In genomic region chr11:113475160-113475761, GRCh38 we compare ENCODE assay signal across 12 cellular contexts. TPM values are rescaled to one million over a fixed set of nuclear protein-coding genes. Genes with fewer than 3 reads are reported as not detected.
DNase-seq lines count a peak whose midpoint lies in the region; ATAC-seq and TF ChIP-seq lines count a peak whose summit lies in the region.
"Had no signal": no experiment of that assay in that cellular context is flagged by ENCODE, and none has a peak within 500 bp of the region (broad histone marks: within the 10 kb centered on the region; RNA-seq: fewer than 3 reads in every experiment).

DRD2 (minus strand) TSS chr11:113475398; CDS start chr11:113424651, 50,747 bp downstream.

- H3K4me3 Mint-ChIP-seq in activated T-cell treated with anti-CD3 and anti-CD28 coated beads, Interleukin-2, amount 50 U/mL, for 72 hours = peak within 1 kb of the TSS; percentile 68 to 71
- peak within 1 kb of the TSS; percentile 24 for H3K4me3 Mint-ChIP-seq in activated T-helper 1 cell treated with anti-CD3 and anti-CD28 coated beads, Interleukin-12 subunit alpha, Interleukin-12 subunit beta, Interleukin-2, Interleukin-4 antibody, amounts not matched to agents 30 ng/mL and 10 ng/mL and 1 ng/mL, durations not matched to agents 14 hours and 24 hours and 36 hours
- H3K4me3 Mint-ChIP-seq in HFFc6 = no peak within 1 kb of the TSS

- H3K27me3 ChIP-seq in iPS-20b (ENCODE audit: insufficient read depth, low read length) = peaks cover 58% of the 10 kb centered on the region
- peaks cover 4 to 98% (median 54%) of the 10 kb centered on the region in 3 donors for H3K27me3 ChIP-seq in stomach
- peaks cover 0 to 100% (median 8%) of the 10 kb centered on the region in 4 donors for H3K27me3 ChIP-seq in esophagus squamous epithelium
- H3K27me3 ChIP-seq: ovary had no signal

- ATAC-seq in activated T-cell treated with anti-CD3 and anti-CD28 coated beads, Interleukin-2, amount 50 U/mL, for 72 hours (replicated peaks in 1 of 2) = no peak
- no peak for ATAC-seq in HG03378 (IDR thresholded peaks at IDR 0.05; ENCODE audit: unreplicated experiment)

- no peaks in the 10 kb centered on the region for H3K9me3 Mint-ChIP-seq in activated T-cell treated with anti-CD3 and anti-CD28 coated beads, Interleukin-2, amount 50 U/mL, for 72 hours
- H3K9me3 Mint-ChIP-seq in activated T-helper 1 cell treated with anti-CD3 and anti-CD28 coated beads, Interleukin-12 subunit alpha, Interleukin-12 subunit beta, Interleukin-2, Interleukin-4 antibody, amounts not matched to agents 30 ng/mL and 10 ng/mL and 1 ng/mL, durations not matched to agents 14 hours and 24 hours and 36 hours = no peaks in the 10 kb centered on the region
- H3K9me3 Mint-ChIP-seq in HFFc6 = peaks cover 18% of the 10 kb centered on the region

- no peak for DNase-seq in activated T-cell treated with anti-CD3 and anti-CD28 coated beads, Interleukin-2, amount 50 U/mL, for 72 hours
- DNase-seq in activated T-cell treated with anti-CD3 and anti-CD28 coated beads, Interleukin-2, amount 50 U/mL, for 1 hour = no peak
- DNase-seq in activated T-helper 1 cell treated with anti-CD3 and anti-CD28 coated beads, Interleukin-12 subunit alpha, Interleukin-12 subunit beta, Interleukin-2, Interleukin-4 antibody, amounts not matched to agents 30 ng/mL and 10 ng/mL and 1 ng/mL, durations not matched to agents 14 hours and 24 hours and 36 hours (ENCODE audit: low spot score) = no peak
- DNase-seq in stomach = no peak
- DNase-seq in HFFc6 = no peak
- DNase-seq in esophagus squamous epithelium (lab: John Stamatoyannopoulos, UW) = no peak
- DNase-seq: activated CD4-positive, CD25-positive, alpha-beta regulatory T cell treated with anti-CD3 and anti-CD28 coated beads, Interleukin-2, amount 50 U/mL, for 72 hours; effector CD4-positive, alpha-beta T cell; stimulated activated naive CD4-positive, alpha-beta T cell had no signal

- intact Hi-C loops in activated T-helper 1 cell treated with anti-CD3 and anti-CD28 coated beads, Interleukin-12 subunit alpha, Interleukin-12 subunit beta, Interleukin-2, Interleukin-4 antibody, amounts not matched to agents 30 ng/mL and 10 ng/mL and 1 ng/mL, durations not matched to agents 14 hours and 24 hours and 36 hours (cut with micrococcal nuclease) = no loop called here
- intact Hi-C loops in stomach (cut with DNase I; ENCODE audit: low total_unique reads) = no loop called here
- intact Hi-C loops in esophagus squamous epithelium (cut with DNase I) = no loop called here

- peaks cover 13% of the 10 kb centered on the region for H3K4me1 Mint-ChIP-seq in activated T-cell treated with anti-CD3 and anti-CD28 coated beads, Interleukin-2, amount 50 U/mL, for 72 hours (ENCODE audit: low read depth)
- no peaks in the 10 kb centered on the region for H3K4me1 Mint-ChIP-seq in activated T-helper 1 cell treated with anti-CD3 and anti-CD28 coated beads, Interleukin-12 subunit alpha, Interleukin-12 subunit beta, Interleukin-2, Interleukin-4 antibody, amounts not matched to agents 30 ng/mL and 10 ng/mL and 1 ng/mL, durations not matched to agents 14 hours and 24 hours and 36 hours (ENCODE audit: low read depth)
- H3K4me1 Mint-ChIP-seq in HFFc6 (ENCODE audit: low read depth) = no peaks in the 10 kb centered on the region

- peak within 1 kb of the TSS; percentile 67; the same call in 1 of the 2 replicates for H3K4me3 ChIP-seq in iPS-20b (ENCODE audit: low read length)
- peak within 1 kb of the TSS in 3 of 4 donors; percentile 18 to 38 (median 30) for H3K4me3 ChIP-seq in stomach
- peak within 1 kb of the TSS in 2 of 4 donors; percentile 23 to 47 for H3K4me3 ChIP-seq in esophagus squamous epithelium
- H3K4me3 ChIP-seq: ovary had no signal

- TF ChIP-seq POLR2A in stomach (IDR thresholded peaks at IDR 0.05) (no peak), esophagus squamous epithelium (IDR thresholded peaks at IDR 0.05) (no peak)

- no peaks in the 10 kb centered on the region for H3K36me3 Mint-ChIP-seq in activated T-cell treated with anti-CD3 and anti-CD28 coated beads, Interleukin-2, amount 50 U/mL, for 72 hours (ENCODE audit: insufficient read depth in 2 of 2)
- H3K36me3 Mint-ChIP-seq in activated T-helper 1 cell treated with anti-CD3 and anti-CD28 coated beads, Interleukin-12 subunit alpha, Interleukin-12 subunit beta, Interleukin-2, Interleukin-4 antibody, amounts not matched to agents 30 ng/mL and 10 ng/mL and 1 ng/mL, durations not matched to agents 14 hours and 24 hours and 36 hours (ENCODE audit: low read depth) = no peaks in the 10 kb centered on the region
- peaks cover 4% of the 10 kb centered on the region; the same call in 1 of the 2 replicates for H3K36me3 Mint-ChIP-seq in HFFc6 (ENCODE audit: low read depth)

- H3K36me3 ChIP-seq in iPS-20b (ENCODE audit: insufficient read depth, low read depth, low read length) (no peaks in the 10 kb centered on the region), stomach (no peaks in the 10 kb centered on the region), esophagus squamous epithelium (no peaks in the 10 kb centered on the region)
- H3K36me3 ChIP-seq: ovary had no signal

- H3K9me3 ChIP-seq in iPS-20b (ENCODE audit: insufficient read depth, low read depth, low read length) = no peaks in the 10 kb centered on the region
- no peaks in the 10 kb centered on the region for H3K9me3 ChIP-seq in stomach
- H3K9me3 ChIP-seq in esophagus squamous epithelium = no peaks in the 10 kb centered on the region
- H3K9me3 ChIP-seq: ovary had no signal

- no peak for TF ChIP-seq EP300 in stomach (IDR thresholded peaks at IDR 0.05)

- no peak within 1 kb of the TSS for H3K27ac Mint-ChIP-seq in activated T-cell treated with anti-CD3 and anti-CD28 coated beads, Interleukin-2, amount 50 U/mL, for 72 hours
- H3K27ac Mint-ChIP-seq in activated T-helper 1 cell treated with anti-CD3 and anti-CD28 coated beads, Interleukin-12 subunit alpha, Interleukin-12 subunit beta, Interleukin-2, Interleukin-4 antibody, amounts not matched to agents 30 ng/mL and 10 ng/mL and 1 ng/mL, durations not matched to agents 14 hours and 24 hours and 36 hours = no peak within 1 kb of the TSS
- H3K27ac Mint-ChIP-seq in HFFc6 = no peak within 1 kb of the TSS

- TF ChIP-seq CTCF in stomach (IDR thresholded peaks at IDR 0.05) (no peak), HFFc6 (IDR thresholded peaks at IDR 0.05) (no peak), esophagus squamous epithelium (IDR thresholded peaks at IDR 0.05) (no peak)

- no peak within 1 kb of the TSS for H3K9ac ChIP-seq in iPS-20b (ENCODE audit: low read depth, low read length)

- WGBS in stomach, 5 donors = 0 to 6% (median 2%) methylated on average over 1 to 55 of the region's 65 CpGs
- WGBS in esophagus squamous epithelium, 2 donors = no CpG with 5 or more reads among the region's 65 CpGs

- H3K4me1 ChIP-seq in iPS-20b (ENCODE audit: insufficient read depth, low read length) (no peaks in the 10 kb centered on the region), stomach (peaks cover 5 to 17% (median 13%) of the 10 kb centered on the region in 4 donors), esophagus squamous epithelium (peaks cover 3 to 17% (median 5%) of the 10 kb centered on the region in 3 donors)

- H3K27ac ChIP-seq in iPS-20b (ENCODE audit: low read length) (no peak within 1 kb of the TSS), stomach (no peak within 1 kb of the TSS), esophagus squamous epithelium (no peak within 1 kb of the TSS)
- H3K27ac ChIP-seq: ovary had no signal

- H3K27me3 Mint-ChIP-seq in activated T-cell treated with anti-CD3 and anti-CD28 coated beads, Interleukin-2, amount 50 U/mL, for 72 hours (ENCODE audit: low read depth) = peaks cover 68% of the 10 kb centered on the region
- H3K27me3 Mint-ChIP-seq in activated T-helper 1 cell treated with anti-CD3 and anti-CD28 coated beads, Interleukin-12 subunit alpha, Interleukin-12 subunit beta, Interleukin-2, Interleukin-4 antibody, amounts not matched to agents 30 ng/mL and 10 ng/mL and 1 ng/mL, durations not matched to agents 14 hours and 24 hours and 36 hours (ENCODE audit: insufficient read depth) = peaks cover 56% of the 10 kb centered on the region
- peaks cover 5% of the 10 kb centered on the region for H3K27me3 Mint-ChIP-seq in HFFc6 (ENCODE audit: insufficient read depth)

RNA-seq across cellular contexts. Expression of gene DRD2, which starts in this region (rescaled TPM):
- total RNA-seq in activated T-cell treated with anti-CD3 and anti-CD28 coated beads, Interleukin-2, amount 50 U/mL, for 72 hours = under 1 TPM; 0.12 to 0.30 TPM
- total RNA-seq in activated T-helper 1 cell treated with anti-CD3 and anti-CD28 coated beads, Interleukin-12 subunit alpha, Interleukin-12 subunit beta, Interleukin-2, Interleukin-4 antibody, amounts not matched to agents 30 ng/mL and 10 ng/mL and 1 ng/mL, durations not matched to agents 14 hours and 24 hours and 36 hours = not detected in 2 replicates
- total RNA-seq in stomach (not detected), esophagus squamous epithelium (under 1 TPM in 1 of 4 donors, not detected in 3; 0.38 TPM)
- polyA plus RNA-seq in stomach = under 1 TPM in 1 of 3 donors, not detected in 2; 0.03 TPM
- total RNA-seq in HFFc6 (2021; fragmentation: NEBNext Ultra II Directional; extraction: Animal tissue kit (Norgen Biotek cat#: 25700)) = not detected
